In genomic region chr16:84048871-84049270, GRCh38 we compare ENCODE assay signal across 1 cellular context.
TF ChIP-seq lines count a peak whose summit lies in the region.

No MANE protein-coding gene starts in this region.

TF ChIP-seq in HepG2, 621 proteins besides CTCF, POLR2A, EP300 and RAD21 (continued from another document):
- TF ChIP-seq, protein P1, sequence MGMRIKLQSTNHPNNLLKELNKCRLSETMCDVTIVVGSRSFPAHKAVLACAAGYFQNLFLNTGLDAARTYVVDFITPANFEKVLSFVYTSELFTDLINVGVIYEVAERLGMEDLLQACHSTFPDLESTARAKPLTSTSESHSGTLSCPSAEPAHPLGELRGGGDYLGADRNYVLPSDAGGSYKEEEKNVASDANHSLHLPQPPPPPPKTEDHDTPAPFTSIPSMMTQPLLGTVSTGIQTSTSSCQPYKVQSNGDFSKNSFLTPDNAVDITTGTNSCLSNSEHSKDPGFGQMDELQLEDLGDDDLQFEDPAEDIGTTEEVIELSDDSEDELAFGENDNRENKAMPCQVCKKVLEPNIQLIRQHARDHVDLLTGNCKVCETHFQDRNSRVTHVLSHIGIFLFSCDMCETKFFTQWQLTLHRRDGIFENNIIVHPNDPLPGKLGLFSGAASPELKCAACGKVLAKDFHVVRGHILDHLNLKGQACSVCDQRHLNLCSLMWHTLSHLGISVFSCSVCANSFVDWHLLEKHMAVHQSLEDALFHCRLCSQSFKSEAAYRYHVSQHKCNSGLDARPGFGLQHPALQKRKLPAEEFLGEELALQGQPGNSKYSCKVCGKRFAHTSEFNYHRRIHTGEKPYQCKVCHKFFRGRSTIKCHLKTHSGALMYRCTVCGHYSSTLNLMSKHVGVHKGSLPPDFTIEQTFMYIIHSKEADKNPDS (CRISPR knock-in tag; IDR thresholded peaks at IDR 0.05) = no peak
- TF ChIP-seq BRD4 (CRISPR knock-in tag; IDR thresholded peaks at IDR 0.05) = no peak
- no peak for TF ChIP-seq PHF20 (CRISPR knock-in tag; IDR thresholded peaks at IDR 0.05)
- TF ChIP-seq SMAD1 (CRISPR knock-in tag; IDR thresholded peaks at IDR 0.05; ENCODE audit: borderline replicate concordance, low read depth) = no peak
